22 cellular contexts compared by ENCODE assay signal in the genomic region with DNA sequence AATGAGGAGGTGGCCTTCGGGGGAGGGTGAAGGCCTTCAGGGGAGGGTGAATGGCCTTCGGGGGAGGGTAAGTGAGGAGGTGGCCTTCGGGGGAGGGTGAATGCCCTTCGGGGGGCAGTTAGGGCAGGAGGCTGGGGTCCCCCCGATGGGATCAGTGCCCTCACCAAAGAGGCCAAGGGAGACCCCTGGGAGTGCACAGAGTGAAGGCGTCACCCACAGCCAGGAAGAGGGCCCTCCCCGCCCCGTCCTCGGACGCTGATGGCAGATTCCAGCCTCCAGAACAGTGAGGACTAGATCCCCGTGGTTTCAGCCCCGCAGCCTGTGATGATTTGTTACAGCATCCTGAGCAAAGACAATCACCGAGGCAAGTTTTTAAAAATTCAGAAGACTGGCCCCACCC. TPM values are rescaled to one million over a fixed set of nuclear protein-coding genes. Genes with fewer than 3 reads are reported as not detected.
A peak's percentile ranks its signal among the peaks of the same experiment; 100 is the strongest.
DNase-seq lines count a peak whose midpoint lies in the region; TF ChIP-seq lines count a peak whose summit lies in the region.
"Had no signal": no experiment of that assay in that cellular context is flagged by ENCODE, and none has a peak within 500 bp of the region (broad histone marks: within the 10 kb centered on the region; RNA-seq: fewer than 3 reads in every experiment).

No MANE protein-coding gene starts in this region.

- H3K27me3 ChIP-seq in CD4-positive, alpha-beta memory T cell (ENCODE audit: insufficient read depth, low read length) = no peaks in the 10 kb centered on the region

- H3K36me3 Mint-ChIP-seq in chondrocyte (ENCODE audit: low read depth) (no peaks in the 10 kb centered on the region), nephron progenitor cell (ENCODE audit: low read depth) (no peaks in the 10 kb centered on the region)
- no peaks in the 10 kb centered on the region for H3K36me3 Mint-ChIP-seq in CD4-positive, alpha-beta memory T cell

- no peak for TF ChIP-seq CTCF in AG10803 (conservative IDR thresholded peaks at IDR 0.05; ENCODE audit: low read length)
- TF ChIP-seq CTCF in chondrocyte (IDR thresholded peaks at IDR 0.05) = no peak
- TF ChIP-seq CTCF in nephron progenitor cell (IDR thresholded peaks at IDR 0.05) = no peak

- POLR2A ChIA-PET in CD4-positive, alpha-beta memory T cell (lab: Charles Lee; ENCODE audit: partially characterized antibody) = no interaction called here

- H3K27ac ChIP-seq in CD4-positive, alpha-beta memory T cell (ENCODE audit: low read depth, low read length) = no peak overlapping the region
- H3K27ac ChIP-seq: 22Rv1, HL-60, PC-9, RWPE1 had no signal

- H3K4me1 Mint-ChIP-seq in chondrocyte (ENCODE audit: low read depth) (no peaks in the 10 kb centered on the region), nephron progenitor cell (no peaks in the 10 kb centered on the region)
- peaks cover 0 to 6% (median under 1%) of the 10 kb centered on the region in 4 donors for H3K4me1 Mint-ChIP-seq in CD4-positive, alpha-beta memory T cell

- H3K4me3 Mint-ChIP-seq in chondrocyte (ENCODE audit: unreplicated experiment) (no peak overlapping the region), nephron progenitor cell (no peak overlapping the region)
- H3K4me3 Mint-ChIP-seq in CD4-positive, alpha-beta memory T cell = no peak overlapping the region

- no peaks in the 10 kb centered on the region for H3K4me1 ChIP-seq in CD4-positive, alpha-beta memory T cell (ENCODE audit: insufficient read depth, low read length)
- H3K4me1 ChIP-seq: BE2C had no signal

- CTCF ChIA-PET in CD4-positive, alpha-beta memory T cell (lab: Charles Lee; ENCODE audit: partially characterized antibody) = no interaction called here

- no peaks in the 10 kb centered on the region for H3K36me3 ChIP-seq in CD4-positive, alpha-beta memory T cell (ENCODE audit: insufficient read depth, low read length)
- H3K36me3 ChIP-seq: BE2C had no signal

- H3K9me3 Mint-ChIP-seq in chondrocyte (ENCODE audit: low read depth) (no peaks in the 10 kb centered on the region), nephron progenitor cell (peaks cover 6% of the 10 kb centered on the region)
- no peaks in the 10 kb centered on the region for H3K9me3 Mint-ChIP-seq in CD4-positive, alpha-beta memory T cell

- H3K9me3 ChIP-seq in CD4-positive, alpha-beta memory T cell (ENCODE audit: control insufficient read depth in 1 of 2, low read length in 2 of 2) = no peaks in the 10 kb centered on the region
- H3K9me3 ChIP-seq: BE2C, SK-N-SH had no signal

- H3K27ac Mint-ChIP-seq in chondrocyte (ENCODE audit: unreplicated experiment) = no peak overlapping the region
- H3K27ac Mint-ChIP-seq in nephron progenitor cell = no peak overlapping the region
- H3K27ac Mint-ChIP-seq in CD4-positive, alpha-beta memory T cell = no peak overlapping the region

- intact Hi-C loops in CD4-positive, alpha-beta memory T cell (cut with micrococcal nuclease) = no loop called here

- DNase-seq in DMS53 (lab: John Stamatoyannopoulos, UW) = peak; percentile 24
- no peak for DNase-seq in DMS53 treated with DMSO at 0.1 percent for 48 hours (lab: John Stamatoyannopoulos, UW; ENCODE audit: unreplicated experiment)
- DNase-seq in AG10803 (ENCODE audit: low read depth) = no peak
- DNase-seq in chondrocyte (ENCODE audit: low spot score) = peak; percentile 54
- DNase-seq in nephron progenitor cell = peak; percentile 2
- DNase-seq in NCI-H2171 treated with DMSO at 0.1 percent for 48 hours (lab: John Stamatoyannopoulos, UW) = no peak
- DNase-seq in cerebellum (ENCODE audit: low spot score) = no peak
- no peak for DNase-seq in CD4-positive, alpha-beta memory T cell
- DNase-seq: BE2C, DMS153, Kasumi-1, NCI-H1105 treated with DMSO at 0.1 percent for 48 hours, NCI-H2029, NCI-H526 treated with DMSO at 0.1 percent for 48 hours, PC-9, SK-N-SH had no signal

- peak overlapping the region; percentile 48; the same call in 1 of the 2 replicates for H3K4me3 ChIP-seq in AG10803 (ENCODE audit: low read length)
- no peak overlapping the region for H3K4me3 ChIP-seq in CD4-positive, alpha-beta memory T cell (ENCODE audit: low read length in 2 of 2)
- H3K4me3 ChIP-seq: PC-9 had no signal

- H3K27me3 Mint-ChIP-seq in chondrocyte (ENCODE audit: low read depth) (peaks cover 28% of the 10 kb centered on the region), nephron progenitor cell (ENCODE audit: low read depth, poor library complexity) (peaks cover 18% of the 10 kb centered on the region)
- peaks cover 9 to 23% of the 10 kb centered on the region in 2 donors for H3K27me3 Mint-ChIP-seq in CD4-positive, alpha-beta memory T cell

RNA-seq across cellular contexts. Expression of a gene that starts 40.5 kb away (rescaled TPM):
- total RNA-seq in chondrocyte (0.23 TPM in 1 of 3 replicates, not detected in the others), cerebellum (4.5 TPM)
- under 1 TPM in 1 of 2 experiments, not detected in 1; 0.11 TPM for total RNA-seq in CD4-positive, alpha-beta memory T cell
- under 1 TPM in 1 of 2 donors, not detected in 1; 0.14 TPM for polyA plus RNA-seq in CD4-positive, alpha-beta memory T cell
- total RNA-seq: Daoy, M059J, NCI-H460 had no signal
- polyA plus RNA-seq: SK-N-SH had no signal

Comparison
In these comparisons a context has a peak if more than half of its experiments do, and no peak if none do; other contexts are left out.
1. DNase-seq: peak in DMS53 (single experiment), chondrocyte (single experiment) and nephron progenitor cell (single experiment); none in DMS53 treated with DMSO at 0.1 percent for 48 hours (single experiment), AG10803 (single experiment), NCI-H2171 treated with DMSO at 0.1 percent for 48 hours (single experiment), cerebellum (single experiment) and CD4-positive, alpha-beta memory T cell (0 of 5).